Comparison of ENCODE assay signal across 11 cellular contexts in the genomic region with DNA sequence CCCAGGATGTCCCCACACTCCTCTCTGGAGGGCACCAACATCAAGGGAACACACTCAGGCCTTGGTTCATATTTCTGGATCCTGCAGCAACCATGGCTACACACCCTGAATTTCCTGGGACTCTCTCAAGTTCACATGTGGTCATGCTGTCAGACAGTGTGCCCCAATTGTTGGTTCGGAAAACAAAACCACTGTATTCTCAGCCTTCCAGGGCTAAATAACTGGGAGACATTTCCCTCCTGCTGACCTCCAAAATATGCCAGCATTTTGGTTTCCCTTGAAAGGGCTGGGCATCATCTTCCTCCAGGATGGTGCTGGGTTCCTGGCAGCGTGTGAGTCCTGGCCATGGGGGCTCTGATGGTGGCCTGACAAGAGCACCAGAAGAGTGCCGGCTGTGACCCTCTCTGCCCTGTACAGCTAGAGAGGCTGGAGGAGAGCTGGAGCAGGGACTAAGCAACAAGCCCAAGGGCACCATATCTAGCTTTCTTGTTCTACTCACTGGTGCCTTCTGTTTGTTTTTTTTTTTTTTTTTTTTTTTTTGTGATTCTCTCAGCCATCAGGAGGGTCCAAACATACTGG. TPM values are rescaled to one million over a fixed set of nuclear protein-coding genes. Genes with fewer than 3 reads are reported as not detected.
DNase-seq lines count a peak whose midpoint lies in the region; ATAC-seq, FAIRE-seq and TF ChIP-seq lines count a peak whose summit lies in the region.
"Had no signal": no experiment of that assay in that cellular context is flagged by ENCODE, and none has a peak within 500 bp of the region (broad histone marks: within the 10 kb centered on the region; RNA-seq: fewer than 3 reads in every experiment).

No MANE protein-coding gene starts in this region.

- H3K9me3 Mint-ChIP-seq in progenitor cell of endocrine pancreas (ENCODE audit: low read depth): peaks cover 5% of the 10 kb centered on the region

- FAIRE-seq in K562 (lab: Jason Lieb, UNC): no peak
- FAIRE-seq: TTC549 had no signal

- H3K9me1 ChIP-seq in K562 (ENCODE audit: control insufficient read depth, insufficient read depth, low read length): no peaks in the 10 kb centered on the region

- POLR2A ChIA-PET in K562 (lab: Yijun Ruan, JAX): interaction anchor here (0.6 to 1.3 kb wide), 3 partner anchors 12 to 243 kb away, joined by 3 to 5 read pairs (median 3); no protein-coding TSS in a partner anchor

- CTCF ChIA-PET in K562 (lab: Yijun Ruan, JAX; ENCODE audit: low intra/inter-chr PET ratio): no interaction called here

- intact Hi-C loops in K562 (cut with micrococcal nuclease): no loop called here

- TF ChIP-seq EP300 in K562 (IDR thresholded peaks at IDR 0.05; ENCODE audit: low read length): no peak

- in situ Hi-C loops in K562 (cut with MboI): no loop called here

- H3K27ac Mint-ChIP-seq in progenitor cell of endocrine pancreas: no peak overlapping the region

- H3K9me3 ChIP-seq in BLaER1 treated with 17β-estradiol and CSF1 and Interleukin-3, amounts not matched to agents 10 nM and 100 nM (replicated peaks in 1 of 11): peaks cover 0 to 5% (median 0%) of the 10 kb centered on the region in 11 experiments; a peak in 1 of 22 replicates
- H3K9me3 ChIP-seq in K562 (replicated peaks; ENCODE audit: control insufficient read depth, insufficient read depth, low read depth, low read length): no peaks in the 10 kb centered on the region
- H3K9me3 ChIP-seq in neutrophil: no peaks in the 10 kb centered on the region

- no peak for TF ChIP-seq RAD21 in K562 (CRISPR knock-in tag; conservative IDR thresholded peaks at IDR 0.05 in 1 of 2, IDR thresholded peaks at IDR 0.05 in 1 of 2)

- TF ChIP-seq POLR2A in K562 (conservative IDR thresholded peaks at IDR 0.05): no peak

- peaks cover 36 to 54% (median 42%) of the 10 kb centered on the region in 10 experiments for H3K4me1 ChIP-seq in BLaER1 treated with 17β-estradiol and CSF1 and Interleukin-3, amounts not matched to agents 10 nM and 100 nM
- H3K4me1 ChIP-seq in K562 (replicated peaks in 1 of 2; ENCODE audit: control insufficient read depth in 2 of 2, insufficient read depth in 2 of 2, low read length in 2 of 2) (peaks cover 12 to 27% of the 10 kb centered on the region in 2 experiments; a peak in 4 of 5 replicates), neutrophil (ENCODE audit: control insufficient read depth in 1 of 2, insufficient read depth in 1 of 2, low read depth in 1 of 2, low read length in 1 of 2) (peaks cover 40 to 50% of the 10 kb centered on the region in 2 experiments)

- peak overlapping the region; percentile 81 to 96 (median 87) for H3K4me2 ChIP-seq in BLaER1 treated with 17β-estradiol and CSF1 and Interleukin-3, amounts not matched to agents 10 nM and 100 nM
- H3K4me2 ChIP-seq in K562 (ENCODE audit: insufficient read depth, low read length): peak overlapping the region; percentile 54; the same call in 1 of the 2 replicates

- TF ChIP-seq CTCF in K562 (IDR thresholded peaks at IDR 0.05 in 2 of 3, conservative IDR thresholded peaks at IDR 0.05 in 1 of 3; ENCODE audit: insufficient read depth in 2 of 3, low read depth in 1 of 3, low read length in 3 of 3): peak in 1 of 3 experiments; percentile 8; a peak in 1 of 6 replicates
- no peak for TF ChIP-seq CTCF in neutrophil (IDR thresholded peaks at IDR 0.05)
- TF ChIP-seq CTCF in progenitor cell of endocrine pancreas (IDR thresholded peaks at IDR 0.05; ENCODE audit: unreplicated experiment): no peak

- no peaks in the 10 kb centered on the region for H3K79me2 ChIP-seq in K562 (ENCODE audit: control insufficient read depth, insufficient read depth, low read length)

- H3K27ac ChIP-seq in BLaER1 treated with 17β-estradiol and CSF1 and Interleukin-3, amounts not matched to agents 10 nM and 100 nM: peak overlapping the region; percentile 61 to 87 (median 83)
- H3K27ac ChIP-seq in K562 (ENCODE audit: extremely low read depth, low read depth, low read length) (peak overlapping the region; percentile 61; the same call in 1 of the 3 replicates), neutrophil (peak overlapping the region; percentile 95)
- H3K27ac ChIP-seq: brain microvascular endothelial cell had no signal

- peaks cover 0 to 16% (median 4%) of the 10 kb centered on the region in 11 experiments; a peak in 7 of 22 replicates for H3K36me3 ChIP-seq in BLaER1 treated with 17β-estradiol and CSF1 and Interleukin-3, amounts not matched to agents 10 nM and 100 nM
- no peaks in the 10 kb centered on the region for H3K36me3 ChIP-seq in K562 (ENCODE audit: control insufficient read depth, insufficient read depth, low read length)
- H3K36me3 ChIP-seq in neutrophil: peaks cover 21% of the 10 kb centered on the region
- H3K36me3 ChIP-seq: brain microvascular endothelial cell had no signal

- H4K20me1 ChIP-seq in BLaER1 treated with 17β-estradiol and CSF1 and Interleukin-3, amounts not matched to agents 10 nM and 100 nM: peaks cover 0 to 9% (median 0%) of the 10 kb centered on the region in 11 experiments; a peak in 2 of 22 replicates
- H4K20me1 ChIP-seq in K562 (replicated peaks; ENCODE audit: control insufficient read depth, insufficient read depth, low read length): no peaks in the 10 kb centered on the region

- peaks cover 2% of the 10 kb centered on the region for H3K4me1 Mint-ChIP-seq in progenitor cell of endocrine pancreas (ENCODE audit: low read depth)

- H3K27me3 Mint-ChIP-seq in progenitor cell of endocrine pancreas: no peaks in the 10 kb centered on the region

- DNase-seq in K562 (ENCODE audit: extremely low read depth in 1 of 4, low spot score in 3 of 4) (no peak), progenitor cell of endocrine pancreas (ENCODE audit: low spot score, unreplicated experiment) (no peak), cerebellar cortex (ENCODE audit: low spot score) (no peak)
- DNase-seq: brain microvascular endothelial cell, DMS 273 treated with DMSO at 0.1 percent for 48 hours had no signal

- H3K27me3 ChIP-seq in BLaER1 treated with 17β-estradiol and CSF1 and Interleukin-3, amounts not matched to agents 10 nM and 100 nM: no peaks in the 10 kb centered on the region
- H3K27me3 ChIP-seq in K562 (ENCODE audit: control insufficient read depth in 2 of 2, insufficient read depth in 2 of 2, low read length in 2 of 2): no peaks in the 10 kb centered on the region
- H3K27me3 ChIP-seq in neutrophil: no peaks in the 10 kb centered on the region
- H3K27me3 ChIP-seq: brain microvascular endothelial cell had no signal

- H3K4me3 Mint-ChIP-seq in progenitor cell of endocrine pancreas (ENCODE audit: low read depth): no peak overlapping the region

- no TSS peak for BruUV-seq in K562 (replicated peaks; lab: Mats Ljungman, UMichigan)

- H2AFZ ChIP-seq in K562 (ENCODE audit: low read depth, low read length): peak overlapping the region; percentile 84

- ATAC-seq in HG03196 (IDR thresholded peaks at IDR 0.05; ENCODE audit: unreplicated experiment) (peak; percentile 3), K562 (peak; percentile 26), HG03571 (IDR thresholded peaks at IDR 0.05; ENCODE audit: unreplicated experiment) (no peak), GM19463 (IDR thresholded peaks at IDR 0.05; ENCODE audit: unreplicated experiment) (no peak)

- 79% methylated on average over 3 of the region's 3 CpGs for WGBS in K562 (ENCODE audit: insufficient coverage, low coverage, missing lambda C conversion rate)

- H3K9ac ChIP-seq in BLaER1 treated with 17β-estradiol and CSF1 and Interleukin-3, amounts not matched to agents 10 nM and 100 nM: peak overlapping the region; percentile 66 to 84 (median 76); a peak in 20 of 22 replicates
- 0 out of 4 replicates have a peak overlapping the region, but pooled peaks of 1 of the 2 experiments have one; percentile 46 for H3K9ac ChIP-seq in K562 (ENCODE audit: insufficient read depth in 1 of 2, low read depth in 2 of 2, low read length in 2 of 2)

- H3K4me3 ChIP-seq in BLaER1 treated with 17β-estradiol and CSF1 and Interleukin-3, amounts not matched to agents 10 nM and 100 nM: peak overlapping the region in 8 of 10 experiments; percentile 55 to 67 (median 60); a peak in 11 of 20 replicates
- H3K4me3 ChIP-seq in K562 (no peak overlapping the region), neutrophil (ENCODE audit: low read depth in 1 of 2, low read length in 1 of 2) (peak overlapping the region; percentile 76 to 81)

- no peaks in the 10 kb centered on the region for H3K36me3 Mint-ChIP-seq in progenitor cell of endocrine pancreas (ENCODE audit: insufficient read depth)

TF ChIP-seq in K562, 482 proteins besides CTCF, POLR2A, EP300 and RAD21 (continues in another document):
- no peak for TF ChIP-seq SMARCC2 (IDR thresholded peaks at IDR 0.05; ENCODE audit: low read depth)
- TF ChIP-seq CXXC5 (CRISPR knock-in tag; IDR thresholded peaks at IDR 0.05): 0 out of 2 replicates have a peak, but pooled peaks have one; percentile 2
- 0 out of 2 replicates have a peak, but pooled peaks have one; percentile 2 for TF ChIP-seq E2F5 (CRISPR knock-in tag; IDR thresholded peaks at IDR 0.05)
- 0 out of 2 replicates have a peak, but pooled peaks have one; percentile 5 for TF ChIP-seq ERF (CRISPR knock-in tag; IDR thresholded peaks at IDR 0.05)

RNA-seq across cellular contexts. Expression of gene WIPF1, which starts 37.5 kb away (rescaled TPM):
- 1.3 and 2.3 TPM in 2 replicates for total RNA-seq in K562 (2011; cell fraction: chromatin; rRNA removed; ENCODE audit: low replicate concordance)
- total RNA-seq in K562 (2011; cell fraction: nucleolus; rRNA removed): 0.33 and 0.39 TPM in 2 replicates
- 0.95 and 1.4 TPM in 2 replicates for total RNA-seq in K562 (2011; cell fraction: nucleoplasm; rRNA removed)
- total RNA-seq in K562 (2014; rRNA removed) (0.49 and 2.4 TPM in 2 replicates), K562 (2014; rRNA removed; fragmentation: Illumina TruSeq; extraction: Trizol) (2.4 TPM in 2 replicates), K562 (2015; rRNA removed; fragmentation: Illumina TruSeq; extraction: Trizol) (4.9 and 5.8 TPM in 2 replicates), K562 (2021) (3.8 and 4.9 TPM in 2 replicates), progenitor cell of endocrine pancreas (12.9 and 17.3 TPM in 2 replicates)
- polyA plus RNA-seq in K562 (2011; rRNA removed) (0.54 and 3.7 TPM in 2 replicates), K562 (2014; fragmentation: Illumina TruSeq; extraction: Trizol) (3.0 and 3.6 TPM in 2 replicates), K562 (2014; fragmentation: Nextera tagmentation; extraction: Ambion mirVana) (under 1 TPM; 0.61 to 0.92 TPM), K562 (2014; rRNA removed) (1.8 and 2.5 TPM in 2 replicates)
- 0.42 and 2.4 TPM in 2 replicates for polyA plus RNA-seq in K562 (2011; cell fraction: cytosol; rRNA removed)
- polyA plus RNA-seq in K562 (2011; cell fraction: nucleus; rRNA removed): 0.75 and 3.5 TPM in 2 replicates
- 6.6 and 14.1 TPM in 2 replicates for polyA plus RNA-seq in K562 (2012)
- 0.32 and 4.6 TPM in 2 replicates for polyA minus RNA-seq in K562 (2011; rRNA and poly(A)+ RNA removed)
- 0.48 and 2.4 TPM in 2 replicates for polyA minus RNA-seq in K562 (2011; cell fraction: cytosol; rRNA and poly(A)+ RNA removed)
- 0.27 and 5.9 TPM in 2 replicates for polyA minus RNA-seq in K562 (2011; cell fraction: nucleus; rRNA and poly(A)+ RNA removed)

Comparison
In these comparisons a context has a peak if more than half of its experiments do, and no peak if none do; other contexts are left out.
1. ATAC-seq: peak in HG03196 (single experiment) and K562 (single experiment); none in HG03571 (single experiment) and GM19463 (single experiment).
2. Peak in every context shown above with its lines, with median percentiles within 50 percentile points of each other: H3K27ac ChIP-seq.